ENCODE assay signal across 13 cellular contexts in genomic region chr6:13413466-13413862, GRCh38.
DNase-seq lines count a peak whose midpoint lies in the region; ATAC-seq and TF ChIP-seq lines count a peak whose summit lies in the region.
"Had no signal": no experiment of that assay in that cellular context is flagged by ENCODE, and none has a peak within 500 bp of the region (broad histone marks: within the 10 kb centered on the region; RNA-seq: fewer than 3 reads in every experiment).

No MANE protein-coding gene starts in this region.

- BruUV-seq in Caco-2 (replicated peaks; lab: Mats Ljungman, UMichigan), result no TSS peak

- H3K36me3 ChIP-seq in esophagus muscularis mucosa (no peaks in the 10 kb centered on the region), right lobe of liver (no peaks in the 10 kb centered on the region), transverse colon (no peaks in the 10 kb centered on the region), Caco-2 (ENCODE audit: control insufficient read depth, insufficient read depth, low read length) (no peaks in the 10 kb centered on the region)

- CTCF ChIA-PET in Caco-2 (lab: Charles Lee), result no interaction called here

- H3K9me3 Mint-ChIP-seq in Caco-2 (ENCODE audit: unreplicated experiment), result no peaks in the 10 kb centered on the region

- H3K4me3 ChIP-seq in esophagus muscularis mucosa, result no peak overlapping the region
- no peak overlapping the region for H3K4me3 ChIP-seq in right lobe of liver
- H3K4me3 ChIP-seq in transverse colon, result no peak overlapping the region
- H3K4me3 ChIP-seq in Caco-2 (ENCODE audit: low read depth, low read length), result no peak overlapping the region
- H3K4me3 ChIP-seq: SK-N-MC had no signal

- ATAC-seq in right lobe of liver, result peak; percentile 72 to 86 (median 76)
- no peak for ATAC-seq in GM21390 (IDR thresholded peaks at IDR 0.05; ENCODE audit: unreplicated experiment)
- ATAC-seq in HG02884 (IDR thresholded peaks at IDR 0.05; ENCODE audit: unreplicated experiment), result no peak
- ATAC-seq: activated CD4-positive, CD25-positive, alpha-beta regulatory T cell treated with anti-CD3 and anti-CD28 coated beads, Interleukin-2, amount 50 U/mL, for 24 hours had no signal

- H3K4me1 ChIP-seq in esophagus muscularis mucosa (peaks cover 54 to 73% (median 62%) of the 10 kb centered on the region in 4 donors), right lobe of liver (peaks cover 0 to 81% (median 33%) of the 10 kb centered on the region in 4 donors), transverse colon (peaks cover 0 to 26% (median 8%) of the 10 kb centered on the region in 4 donors), Caco-2 (no peaks in the 10 kb centered on the region)

- DNase-seq in NCI-H226, result peak; percentile 69
- DNase-seq in esophagus muscularis mucosa (ENCODE audit: extremely low spot score), result no peak
- DNase-seq in right lobe of liver, result peak; percentile 52 to 85 (median 80)
- DNase-seq in transverse colon, result no peak
- no peak for DNase-seq in Caco-2
- DNase-seq: left colon; stimulated activated CD4-positive, alpha-beta T cell treated with anti-CD3 and anti-CD28 coated beads, Interleukin-4, amount 100 ng/mL, for 1 hour had no signal

- no peaks in the 10 kb centered on the region for H3K9me3 ChIP-seq in esophagus muscularis mucosa
- H3K9me3 ChIP-seq in right lobe of liver, result no peaks in the 10 kb centered on the region
- no peaks in the 10 kb centered on the region for H3K9me3 ChIP-seq in transverse colon
- H3K9me3 ChIP-seq in Caco-2, result no peaks in the 10 kb centered on the region

- in situ Hi-C loops in transverse colon (cut with MboI; ENCODE audit: low pct_ligation_motif_present in 1 of 4, low pct_unique_long_range_greater_than_20kb in 1 of 4, low sequenced_read_pairs in 3 of 4), result no loop called here

- 61% methylated on average over 3 of the region's 3 CpGs for WGBS in esophagus muscularis mucosa
- 26% methylated on average over 3 of the region's 3 CpGs for WGBS in right lobe of liver (ENCODE audit: insufficient coverage, low coverage, low lambda C conversion rate, missing lambda C conversion rate)
- 92% methylated on average over 3 of the region's 3 CpGs; no CpG with 5 or more reads in 1 of the 2 donors for WGBS in transverse colon (ENCODE audit: low coverage in 1 of 2), 2 donors

- H3K4me1 Mint-ChIP-seq in Caco-2 (ENCODE audit: low read depth, unreplicated experiment), result no peaks in the 10 kb centered on the region

- no peak for TF ChIP-seq POLR2A in esophagus muscularis mucosa (IDR thresholded peaks at IDR 0.05; ENCODE audit: low read depth)
- TF ChIP-seq POLR2A in right lobe of liver (IDR thresholded peaks at IDR 0.05), result no peak
- no peak for TF ChIP-seq POLR2A in transverse colon (IDR thresholded peaks at IDR 0.05)

- H3K4me3 Mint-ChIP-seq in Caco-2 (ENCODE audit: unreplicated experiment), result no peak overlapping the region
- H3K4me3 Mint-ChIP-seq: stimulated activated naive CD8-positive, alpha-beta T cell treated with anti-CD3 and anti-CD28 coated beads, Interleukin-15, Interleukin-2, amounts not matched to agents 100 ng/mL and 50 ng/mL, for 24 hours had no signal

- no peak overlapping the region for H3K27ac Mint-ChIP-seq in Caco-2 (ENCODE audit: unreplicated experiment)
- H3K27ac Mint-ChIP-seq: stimulated activated naive CD8-positive, alpha-beta T cell treated with anti-CD3 and anti-CD28 coated beads, Interleukin-15, Interleukin-2, amounts not matched to agents 100 ng/mL and 50 ng/mL, for 24 hours had no signal

- H3K27me3 ChIP-seq in esophagus muscularis mucosa (no peaks in the 10 kb centered on the region), right lobe of liver (no peaks in the 10 kb centered on the region), transverse colon (no peaks in the 10 kb centered on the region), Caco-2 (replicated peaks; ENCODE audit: control insufficient read depth, insufficient read depth, low read length) (no peaks in the 10 kb centered on the region)

- TF ChIP-seq EP300 in esophagus muscularis mucosa (IDR thresholded peaks at IDR 0.05) (no peak), transverse colon (IDR thresholded peaks at IDR 0.05; ENCODE audit: low read depth) (no peak)

- H3K36me3 Mint-ChIP-seq in Caco-2 (ENCODE audit: insufficient read depth, unreplicated experiment), result no peaks in the 10 kb centered on the region

- TF ChIP-seq CTCF in esophagus muscularis mucosa (IDR thresholded peaks at IDR 0.05), result no peak
- no peak for TF ChIP-seq CTCF in right lobe of liver (IDR thresholded peaks at IDR 0.05)
- TF ChIP-seq CTCF in transverse colon (IDR thresholded peaks at IDR 0.05), result no peak
- TF ChIP-seq CTCF in Caco-2 (IDR thresholded peaks at IDR 0.05; ENCODE audit: insufficient read depth in 1 of 2, low read depth in 1 of 2, low read length in 1 of 2, severe bottlenecking in 1 of 2, unreplicated experiment in 1 of 2), result no peak

- POLR2A ChIA-PET in Caco-2 (lab: Charles Lee), result no interaction called here

- H3K27ac ChIP-seq in esophagus muscularis mucosa (replicated peaks in 1 of 4) (peak overlapping the region; percentile 29 to 42 (median 40)), right lobe of liver (peak overlapping the region in 2 of 3 donors; percentile 59 to 92), transverse colon (peak overlapping the region in 3 of 4 donors; percentile 9 to 52 (median 22))
- H3K27ac ChIP-seq: parathyroid adenoma, SK-N-MC had no signal

- intact Hi-C loops in esophagus muscularis mucosa (cut with DNase I), result no loop called here
- intact Hi-C loops in right lobe of liver (cut with DNase I), result loop anchor here in 1 of 2 donors (10.0 kb wide), 1 partner anchor 71 kb away; the partner anchor contains the start of gene GFOD1
- intact Hi-C loops in transverse colon (cut with DNase I; ENCODE audit: low total_unique reads), result no loop called here
- intact Hi-C loops in Caco-2 (cut with micrococcal nuclease; ENCODE audit: unreplicated experiment), result no loop called here

- peaks cover 12% of the 10 kb centered on the region for H3K27me3 Mint-ChIP-seq in Caco-2 (ENCODE audit: insufficient read depth, unreplicated experiment)
- H3K27me3 Mint-ChIP-seq: stimulated activated naive CD8-positive, alpha-beta T cell treated with anti-CD3 and anti-CD28 coated beads, Interleukin-15, Interleukin-2, amounts not matched to agents 100 ng/mL and 50 ng/mL, for 24 hours had no signal

Comparison
In these comparisons a context has a peak if more than half of its experiments do, and no peak if none do; other contexts are left out.
1. DNase-seq: peak in NCI-H226 (single experiment) and right lobe of liver (3 of 3); none in esophagus muscularis mucosa (single experiment), transverse colon (single experiment) and Caco-2 (0 of 2).
2. H3K27ac ChIP-seq: peak in every context shown above with its lines; median percentile 76 in right lobe of liver; 40 in esophagus muscularis mucosa; 22 in transverse colon.
3. ATAC-seq: peak in right lobe of liver (4 of 4); none in GM21390 (single experiment) and HG02884 (single experiment).